21 cellular contexts compared by ENCODE assay signal in genomic region chr21:17690078-17690494, GRCh38.
DNase-seq lines count a peak whose midpoint lies in the region; ATAC-seq and TF ChIP-seq lines count a peak whose summit lies in the region.
"Had no signal": no experiment of that assay in that cellular context is flagged by ENCODE, and none has a peak within 500 bp of the region (broad histone marks: within the 10 kb centered on the region; RNA-seq: fewer than 3 reads in every experiment).

No MANE protein-coding gene starts in this region.

- H3K27me3 ChIP-seq in smooth muscle cell (ENCODE audit: low read depth): no peaks in the 10 kb centered on the region
- H3K27me3 ChIP-seq: body of pancreas, gastrocnemius medialis, MG63, ovary had no signal

- in situ Hi-C loops in SK-MEL-5 (cut with HindIII; ENCODE audit: low pct_unique_long_range_greater_than_20kb, low sequenced_read_pairs): no loop called here

- no peaks in the 10 kb centered on the region for H3K79me2 ChIP-seq in smooth muscle cell (ENCODE audit: low read depth)

- no peaks in the 10 kb centered on the region for H3K36me3 ChIP-seq in smooth muscle cell (ENCODE audit: low read depth)
- H3K36me3 ChIP-seq: gastrocnemius medialis, MG63, ovary had no signal

- H3K27ac ChIP-seq in epithelial cell of prostate (peak overlapping the region; percentile 98), smooth muscle cell (ENCODE audit: low read depth) (peak overlapping the region; percentile 80)
- H3K27ac ChIP-seq: body of pancreas, gastrocnemius medialis, ovary had no signal

- 83% methylated on average over 1 of the region's 1 CpG for WGBS in smooth muscle cell (ENCODE audit: low lambda C conversion rate)

- H4K20me1 ChIP-seq in smooth muscle cell (ENCODE audit: low read depth): no peaks in the 10 kb centered on the region

- H3K4me2 ChIP-seq in smooth muscle cell: no peak overlapping the region

- H3K4me3 ChIP-seq in smooth muscle cell: no peak overlapping the region
- H3K4me3 ChIP-seq: body of pancreas, gastrocnemius medialis, MG63, ovary had no signal

- no peak for ATAC-seq in HG03108 (IDR thresholded peaks at IDR 0.05; ENCODE audit: unreplicated experiment)
- ATAC-seq: activated CD4-positive, CD25-positive, alpha-beta regulatory T cell treated with anti-CD3 and anti-CD28 coated beads, Interleukin-2, amount 50 U/mL, for 24 hours; gastrocnemius medialis; naive thymus-derived CD4-positive, alpha-beta T cell had no signal

- no peak for TF ChIP-seq CTCF in smooth muscle cell (IDR thresholded peaks at IDR 0.05; ENCODE audit: borderline replicate concordance, insufficient read depth, poor library complexity, severe bottlenecking)

- no peaks in the 10 kb centered on the region for H3K9me3 ChIP-seq in smooth muscle cell (replicated peaks; ENCODE audit: low read depth)
- H3K9me3 ChIP-seq: body of pancreas, gastrocnemius medialis, ovary had no signal

- H3F3A ChIP-seq in smooth muscle cell (ENCODE audit: low read depth): no peaks in the 10 kb centered on the region

- H3K4me1 ChIP-seq in smooth muscle cell (ENCODE audit: low read depth): no peaks in the 10 kb centered on the region
- H3K4me1 ChIP-seq: body of pancreas, gastrocnemius medialis had no signal

- H2AFZ ChIP-seq in smooth muscle cell (ENCODE audit: low read depth): no peak overlapping the region

- peak overlapping the region; percentile 43 for H3K9ac ChIP-seq in smooth muscle cell (ENCODE audit: low read depth)

- DNase-seq in M059J (ENCODE audit: low read depth) (peak; percentile 13), SK-MEL-5 (ENCODE audit: low read depth, low spot score) (peak; percentile 25), epithelial cell of prostate (ENCODE audit: low read depth, low spot score) (no peak), smooth muscle cell (lab: John Stamatoyannopoulos, UW; ENCODE audit: unreplicated experiment) (no peak), NAMALWA (ENCODE audit: low spot score) (no peak), cerebellar cortex (ENCODE audit: low spot score) (no peak)
- DNase-seq: activated naive CD8-positive, alpha-beta T cell treated with anti-CD3 and anti-CD28 coated beads for 36 hours; body of pancreas; cortex of kidney; gastrocnemius medialis; HFFc6; MG63; naive thymus-derived CD4-positive, alpha-beta T cell; NCI-H146; NCI-H774; ovary; right cardiac atrium; stimulated activated CD4-positive, alpha-beta T cell treated with anti-CD3 and anti-CD28 coated beads, Interleukin-15, amount 100 ng/mL, for 24 hours; T-helper 9 cell had no signal

Comparison
In these comparisons a context has a peak if more than half of its experiments do, and no peak if none do; other contexts are left out.
1. DNase-seq: peak in M059J (single experiment) and SK-MEL-5 (single experiment); none in epithelial cell of prostate (single experiment), smooth muscle cell (single experiment), NAMALWA (single experiment) and cerebellar cortex (single experiment).